Comparison of ENCODE assay signal across 17 cellular contexts in genomic region chr3:193798097-193798496, GRCh38.
DNase-seq lines count a peak whose midpoint lies in the region; ATAC-seq and TF ChIP-seq lines count a peak whose summit lies in the region.
"Had no signal": no experiment of that assay in that cellular context is flagged by ENCODE, and none has a peak within 500 bp of the region (broad histone marks: within the 10 kb centered on the region; RNA-seq: fewer than 3 reads in every experiment).

No MANE protein-coding gene starts in this region.

- H3K4me1 Mint-ChIP-seq in CD14-positive monocyte, result peaks cover 3% of the 10 kb centered on the region
- H3K4me1 Mint-ChIP-seq: B cell, IgD-negative memory B cell had no signal

- H3K9ac ChIP-seq in Loucy (ENCODE audit: low read depth, low read length, poor library complexity, severe bottlenecking), result no peak overlapping the region
- H3K9ac ChIP-seq: GM23248 had no signal

- H3K4me3 ChIP-seq in heart right ventricle (no peak overlapping the region), left ventricle myocardium inferior (no peak overlapping the region), Loucy (ENCODE audit: low read length, poor library complexity, severe bottlenecking) (no peak overlapping the region), fibroblast of pulmonary artery (replicated peaks; ENCODE audit: low read depth, low read length) (no peak overlapping the region)
- H3K4me3 ChIP-seq: GM23248, HAP-1 had no signal

- no peaks in the 10 kb centered on the region for H4K20me1 ChIP-seq in Loucy (ENCODE audit: insufficient read depth, low read length, poor library complexity, severe bottlenecking)

- H3F3A ChIP-seq in Loucy (ENCODE audit: low read depth), result no peaks in the 10 kb centered on the region

- peaks cover 9 to 17% (median 10%) of the 10 kb centered on the region in 3 donors for H3K27me3 Mint-ChIP-seq in CD14-positive monocyte (ENCODE audit: low read depth in 3 of 3)

- H3K9me3 ChIP-seq in heart right ventricle (no peaks in the 10 kb centered on the region), left ventricle myocardium inferior (replicated peaks) (no peaks in the 10 kb centered on the region), Loucy (ENCODE audit: insufficient read depth, low read depth, low read length) (no peaks in the 10 kb centered on the region)
- H3K9me3 ChIP-seq: HAP-1 had no signal

- H3K27ac Mint-ChIP-seq in CD14-positive monocyte, result no peak overlapping the region
- H3K27ac Mint-ChIP-seq: B cell; CD8-positive, alpha-beta T cell; IgD-negative memory B cell had no signal

- no peak overlapping the region for H3K4me3 Mint-ChIP-seq in CD14-positive monocyte
- H3K4me3 Mint-ChIP-seq: B cell; CD8-positive, alpha-beta T cell; IgD-negative memory B cell had no signal

- intact Hi-C loops in heart right ventricle (cut with DNase I), result loop anchor here in 2 of 10 donors (10.0 kb wide), 2 partner anchors 207 to 267 kb away; no protein-coding TSS in a partner anchor
- intact Hi-C loops in left ventricle myocardium inferior (cut with micrococcal nuclease), result no loop called here
- intact Hi-C loops in CD14-positive monocyte (cut with micrococcal nuclease), result no loop called here

- peaks cover 0 to 17% (median 0%) of the 10 kb centered on the region in 7 donors for H3K27me3 ChIP-seq in heart right ventricle
- peaks cover 23% of the 10 kb centered on the region for H3K27me3 ChIP-seq in left ventricle myocardium inferior (ENCODE audit: low read depth)
- no peaks in the 10 kb centered on the region for H3K27me3 ChIP-seq in Loucy (ENCODE audit: insufficient read depth, low read length, poor library complexity, severe bottlenecking)

- peaks cover 0 to 29% (median 18%) of the 10 kb centered on the region in 9 donors for H3K4me1 ChIP-seq in heart right ventricle
- peaks cover 21% of the 10 kb centered on the region for H3K4me1 ChIP-seq in left ventricle myocardium inferior
- H3K4me1 ChIP-seq in Loucy (ENCODE audit: insufficient read depth, low read length, poor library complexity, severe bottlenecking), result peaks cover 36% of the 10 kb centered on the region
- H3K4me1 ChIP-seq: HAP-1 had no signal

- no peak for TF ChIP-seq CTCF in heart right ventricle (IDR thresholded peaks at IDR 0.05)
- no peak for TF ChIP-seq CTCF in left ventricle myocardium inferior (IDR thresholded peaks at IDR 0.05; ENCODE audit: borderline replicate concordance)
- TF ChIP-seq CTCF in Loucy (conservative IDR thresholded peaks at IDR 0.05; ENCODE audit: low read length), result no peak
- no peak for TF ChIP-seq CTCF in fibroblast of pulmonary artery (IDR thresholded peaks at IDR 0.05; ENCODE audit: low read length, missing control alignments)
- TF ChIP-seq CTCF in CD14-positive monocyte (IDR thresholded peaks at IDR 0.05), result no peak

- peak overlapping the region; percentile 39 for H3K4me2 ChIP-seq in Loucy (ENCODE audit: low read depth, low read length, poor library complexity, severe bottlenecking)

- H3K27ac ChIP-seq in heart right ventricle (no peak overlapping the region), left ventricle myocardium inferior (replicated peaks) (no peak overlapping the region)
- H3K27ac ChIP-seq: C4-2B, GM23248 had no signal

- 60 to 64% methylated on average over 4 of the region's 4 CpGs for WGBS in heart right ventricle, 2 donors

- no peak overlapping the region for H2AFZ ChIP-seq in Loucy (ENCODE audit: low read length)
- H2AFZ ChIP-seq: GM23248 had no signal

- H3K36me3 ChIP-seq in heart right ventricle (no peaks in the 10 kb centered on the region), left ventricle myocardium inferior (no peaks in the 10 kb centered on the region), Loucy (ENCODE audit: insufficient read depth, low read length) (no peaks in the 10 kb centered on the region)
- H3K36me3 ChIP-seq: HAP-1 had no signal

- H3K36me3 Mint-ChIP-seq in CD14-positive monocyte, result no peaks in the 10 kb centered on the region
- H3K36me3 Mint-ChIP-seq: CD8-positive, alpha-beta T cell; IgD-negative memory B cell had no signal

- H3K9me2 ChIP-seq in Loucy (replicated peaks; ENCODE audit: low read depth, low read length), result no peaks in the 10 kb centered on the region

- H3K9me3 Mint-ChIP-seq in CD14-positive monocyte, result peaks cover 0 to 2% (median 0%) of the 10 kb centered on the region in 7 donors
- H3K9me3 Mint-ChIP-seq: CD8-positive, alpha-beta T cell; IgD-negative memory B cell had no signal

- no peaks in the 10 kb centered on the region for H3K79me2 ChIP-seq in Loucy (ENCODE audit: insufficient read depth, low read length)

- DNase-seq in heart right ventricle, result no peak
- DNase-seq in left ventricle myocardium inferior, result no peak
- peak; percentile 38 for DNase-seq in fibroblast of pulmonary artery (ENCODE audit: low read depth)
- no peak for DNase-seq in DMS79 (lab: John Stamatoyannopoulos, UW)
- no peak for DNase-seq in CD14-positive monocyte (ENCODE audit: low spot score)
- DNase-seq: Calu3; CD8-positive, alpha-beta T cell; DND-41; EL; GM23248 had no signal

- ATAC-seq in heart right ventricle, result peak in 5 of 8 donors; percentile 22 to 81 (median 72)
- no peak for ATAC-seq in GM18873 (IDR thresholded peaks at IDR 0.05; ENCODE audit: low FRiP score, unreplicated experiment)
- ATAC-seq: CD8-positive, alpha-beta T cell; HepG2 had no signal
